Comparison of ENCODE assay signal across 11 cellular contexts in genomic region chr15:75695634-75696302, GRCh38. TPM values are rescaled to one million over a fixed set of nuclear protein-coding genes. Genes with fewer than 3 reads are reported as not detected.
DNase-seq lines count a peak whose midpoint lies in the region; ATAC-seq and TF ChIP-seq lines count a peak whose summit lies in the region.
"Had no signal": no experiment of that assay in that cellular context is flagged by ENCODE, and none has a peak within 500 bp of the region (broad histone marks: within the 10 kb centered on the region; RNA-seq: fewer than 3 reads in every experiment).

No MANE protein-coding gene starts in this region.

- H3K4me3 Mint-ChIP-seq in activated T-helper 17 cell treated with anti-CD3 and anti-CD28 coated beads, Interleukin-2, amount 50 U/mL, for 72 hours, result no peak overlapping the region
- no peak overlapping the region for H3K4me3 Mint-ChIP-seq in activated naive CD4-positive, alpha-beta T cell treated with anti-CD3 and anti-CD28 coated beads, Interleukin-2, amount 10 ng/mL, durations not matched to agents 7 days and 5 days
- H3K4me3 Mint-ChIP-seq: activated CD4-positive, alpha-beta T cell treated with anti-CD3 and anti-CD28 coated beads, Interleukin-2, amount 10 ng/mL, durations not matched to agents 7 days and 5 days had no signal

- H3K27ac Mint-ChIP-seq in activated T-helper 17 cell treated with anti-CD3 and anti-CD28 coated beads, Interleukin-2, amount 50 U/mL, for 72 hours, result peak overlapping the region; percentile 56
- H3K27ac Mint-ChIP-seq in activated naive CD4-positive, alpha-beta T cell treated with anti-CD3 and anti-CD28 coated beads, Interleukin-2, amount 10 ng/mL, durations not matched to agents 7 days and 5 days, result no peak overlapping the region

- peaks cover 19% of the 10 kb centered on the region for H3K27me3 Mint-ChIP-seq in activated T-helper 17 cell treated with anti-CD3 and anti-CD28 coated beads, Interleukin-2, amount 50 U/mL, for 72 hours
- peaks cover 72% of the 10 kb centered on the region for H3K27me3 Mint-ChIP-seq in activated naive CD4-positive, alpha-beta T cell treated with anti-CD3 and anti-CD28 coated beads, Interleukin-2, amount 10 ng/mL, durations not matched to agents 7 days and 5 days

- H3K27me3 ChIP-seq in heart left ventricle (peaks cover 0 to 5% (median 0%) of the 10 kb centered on the region in 9 donors), mucosa of rectum (ENCODE audit: control insufficient read depth in 2 of 2, insufficient read depth in 2 of 2, low read length in 2 of 2) (no peaks in the 10 kb centered on the region), upper lobe of right lung (no peaks in the 10 kb centered on the region)
- H3K27me3 ChIP-seq: adrenal gland had no signal

- DNase-seq in heart left ventricle (no peak), left cardiac atrium (no peak), upper lobe of right lung (no peak), islet precursor cell (no peak)
- no peak for DNase-seq in activated naive CD4-positive, alpha-beta T cell treated with anti-CD3 and anti-CD28 coated beads, Interleukin-2, amount 10 ng/mL, durations not matched to agents 7 days and 5 days
- DNase-seq: activated CD4-positive, alpha-beta T cell treated with anti-CD3 and anti-CD28 coated beads, Interleukin-2, amount 10 ng/mL, durations not matched to agents 7 days and 5 days; kidney glomerular epithelial cell had no signal

- no peak overlapping the region for H3K9ac ChIP-seq in mucosa of rectum (ENCODE audit: low read depth in 1 of 2, low read length in 2 of 2)

- H3K27ac ChIP-seq in heart left ventricle (peak overlapping the region in 7 of 12 donors; percentile 8 to 93 (median 70)), mucosa of rectum (ENCODE audit: low read depth in 2 of 2, low read length in 2 of 2) (peak overlapping the region; percentile 51 to 68), upper lobe of right lung (peak overlapping the region; percentile 24)

- TF ChIP-seq CTCF in heart left ventricle (IDR thresholded peaks at IDR 0.05) (no peak), upper lobe of right lung (IDR thresholded peaks at IDR 0.05) (no peak)

- H3K9me3 ChIP-seq in heart left ventricle (no peaks in the 10 kb centered on the region), mucosa of rectum (ENCODE audit: control insufficient read depth in 2 of 2, low read length in 2 of 2) (no peaks in the 10 kb centered on the region), upper lobe of right lung (no peaks in the 10 kb centered on the region)
- H3K9me3 ChIP-seq: adrenal gland had no signal

- H3K4me3 ChIP-seq in heart left ventricle (no peak overlapping the region), mucosa of rectum (ENCODE audit: low read length in 2 of 2) (no peak overlapping the region), upper lobe of right lung (no peak overlapping the region)
- H3K4me3 ChIP-seq: adrenal gland had no signal

- H3K36me3 Mint-ChIP-seq in activated T-helper 17 cell treated with anti-CD3 and anti-CD28 coated beads, Interleukin-2, amount 50 U/mL, for 72 hours (ENCODE audit: low read depth), result no peaks in the 10 kb centered on the region
- H3K36me3 Mint-ChIP-seq in activated naive CD4-positive, alpha-beta T cell treated with anti-CD3 and anti-CD28 coated beads, Interleukin-2, amount 10 ng/mL, durations not matched to agents 7 days and 5 days, result no peaks in the 10 kb centered on the region

- peaks cover 4 to 60% (median 38%) of the 10 kb centered on the region in 12 donors for H3K4me1 ChIP-seq in heart left ventricle
- H3K4me1 ChIP-seq in mucosa of rectum (ENCODE audit: control insufficient read depth in 2 of 2, insufficient read depth in 2 of 2, low read length in 2 of 2), result peaks cover 11 to 17% of the 10 kb centered on the region in 2 donors
- H3K4me1 ChIP-seq in upper lobe of right lung, result peaks cover 24% of the 10 kb centered on the region

- WGBS in heart left ventricle, 4 donors, result 53 to 68% (median 59%) methylated on average over 7 of the region's 7 CpGs

- CTCF ChIA-PET in activated naive CD4-positive, alpha-beta T cell treated with anti-CD3 and anti-CD28 coated beads, Interleukin-2, amount 10 ng/mL, durations not matched to agents 7 days and 5 days (lab: Charles Lee), result no interaction called here

- H3K9me3 Mint-ChIP-seq in activated T-helper 17 cell treated with anti-CD3 and anti-CD28 coated beads, Interleukin-2, amount 50 U/mL, for 72 hours, result no peaks in the 10 kb centered on the region
- H3K9me3 Mint-ChIP-seq in activated naive CD4-positive, alpha-beta T cell treated with anti-CD3 and anti-CD28 coated beads, Interleukin-2, amount 10 ng/mL, durations not matched to agents 7 days and 5 days, result no peaks in the 10 kb centered on the region
- H3K9me3 Mint-ChIP-seq: activated CD4-positive, alpha-beta T cell treated with anti-CD3 and anti-CD28 coated beads, Interleukin-2, amount 10 ng/mL, durations not matched to agents 7 days and 5 days had no signal

- no peak for ATAC-seq in heart left ventricle
- ATAC-seq in left cardiac atrium, result no peak
- no peak for ATAC-seq in activated T-helper 17 cell treated with anti-CD3 and anti-CD28 coated beads, Interleukin-2, amount 50 U/mL, for 72 hours (replicated peaks)
- ATAC-seq in upper lobe of right lung, result no peak
- no peak for ATAC-seq in GM21717 (IDR thresholded peaks at IDR 0.05; ENCODE audit: unreplicated experiment)

- H3K36me3 ChIP-seq in heart left ventricle (peaks cover 0 to 13% (median 0%) of the 10 kb centered on the region in 9 donors), mucosa of rectum (ENCODE audit: control insufficient read depth in 2 of 2, insufficient read depth in 2 of 2, low read length in 2 of 2) (no peaks in the 10 kb centered on the region), upper lobe of right lung (no peaks in the 10 kb centered on the region)
- H3K36me3 ChIP-seq: adrenal gland had no signal

- intact Hi-C loops in heart left ventricle (cut with DNase I) (no loop called here), left cardiac atrium (cut with DNase I) (no loop called here), upper lobe of right lung (cut with DNase I) (no loop called here)

- TF ChIP-seq POLR2A in heart left ventricle (IDR thresholded peaks at IDR 0.05), result no peak

- H3K4me1 Mint-ChIP-seq in activated T-helper 17 cell treated with anti-CD3 and anti-CD28 coated beads, Interleukin-2, amount 50 U/mL, for 72 hours, result peaks cover 4% of the 10 kb centered on the region
- H3K4me1 Mint-ChIP-seq in activated naive CD4-positive, alpha-beta T cell treated with anti-CD3 and anti-CD28 coated beads, Interleukin-2, amount 10 ng/mL, durations not matched to agents 7 days and 5 days, result peaks cover 22% of the 10 kb centered on the region

RNA-seq across cellular contexts. Expression of gene CSPG4, which starts 16.9 kb away (rescaled TPM):
- 10 to 100 TPM in 8 of 9 donors, 1 to 10 TPM in 1; 9.0 to 46.9 (median 18.8) TPM for total RNA-seq in heart left ventricle
- 10 to 100 TPM in 1 of 2 donors, 1 to 10 TPM in 1; 8.5 to 13.9 TPM for polyA plus RNA-seq in heart left ventricle
- 10 to 100 TPM; 16.8 to 27.6 TPM for total RNA-seq in left cardiac atrium
- under 1 TPM in 1 of 2 donors, not detected in 1; 0.02 TPM for total RNA-seq in activated T-helper 17 cell treated with anti-CD3 and anti-CD28 coated beads, Interleukin-2, amount 50 U/mL, for 72 hours
- 12.6 TPM for total RNA-seq in upper lobe of right lung
- total RNA-seq: activated CD4-positive, alpha-beta T cell treated with anti-CD3 and anti-CD28 coated beads, Interleukin-2, amount 10 ng/mL, durations not matched to agents 7 days and 5 days had no signal

RNA-seq across cellular contexts. Expression of gene SNX33, which starts 48.1 kb away (rescaled TPM):
- total RNA-seq in heart left ventricle (10 to 100 TPM in 6 of 9 donors, 1 to 10 TPM in 3; 8.3 to 20.9 (median 11.6) TPM), left cardiac atrium (10 to 100 TPM; 14.3 to 17.0 TPM), upper lobe of right lung (31.0 TPM)
- polyA plus RNA-seq in heart left ventricle, result 1 to 10 TPM; 7.7 to 9.2 TPM
- total RNA-seq in activated T-helper 17 cell treated with anti-CD3 and anti-CD28 coated beads, Interleukin-2, amount 50 U/mL, for 72 hours, result 10 to 100 TPM in 1 of 2 donors, 1 to 10 TPM in 1; 2.6 to 12.1 TPM

RNA-seq across cellular contexts. Expression of gene IMP3, which starts 55.7 kb away (rescaled TPM):
- total RNA-seq in heart left ventricle, result 100 to 1,000 TPM in 2 of 9 donors, 10 to 100 TPM in 7; 37.1 to 151 (median 44.5) TPM
- polyA plus RNA-seq in heart left ventricle, result 10 to 100 TPM; 38.4 to 88.1 TPM
- total RNA-seq in left cardiac atrium, result 10 to 100 TPM; 44.1 to 49.9 TPM
- 100 to 1,000 TPM in 1 of 2 donors, 10 to 100 TPM in 1; 98.3 to 113 TPM for total RNA-seq in activated T-helper 17 cell treated with anti-CD3 and anti-CD28 coated beads, Interleukin-2, amount 50 U/mL, for 72 hours
- total RNA-seq in upper lobe of right lung, result 54.9 TPM

Comparison
In these comparisons a context has a peak if more than half of its experiments do, and no peak if none do; other contexts are left out.
1. RNA of gene CSPG4, which starts 16.9 kb away (total RNA-seq): 16.8 to 27.6 TPM in left cardiac atrium, 9.0 to 46.9 TPM in heart left ventricle and 12.6 TPM in upper lobe of right lung (single experiment); 0.02 TPM in activated T-helper 17 cell treated with anti-CD3 and anti-CD28 coated beads, Interleukin-2, amount 50 U/mL, for 72 hours; every median in the first group is over 4 times any median in the second.
2. Peak in every context shown above with its lines, with median percentiles within 50 percentile points of each other: H3K27ac ChIP-seq.